ENCODE assay signal across 1 cellular context in the genomic region with DNA sequence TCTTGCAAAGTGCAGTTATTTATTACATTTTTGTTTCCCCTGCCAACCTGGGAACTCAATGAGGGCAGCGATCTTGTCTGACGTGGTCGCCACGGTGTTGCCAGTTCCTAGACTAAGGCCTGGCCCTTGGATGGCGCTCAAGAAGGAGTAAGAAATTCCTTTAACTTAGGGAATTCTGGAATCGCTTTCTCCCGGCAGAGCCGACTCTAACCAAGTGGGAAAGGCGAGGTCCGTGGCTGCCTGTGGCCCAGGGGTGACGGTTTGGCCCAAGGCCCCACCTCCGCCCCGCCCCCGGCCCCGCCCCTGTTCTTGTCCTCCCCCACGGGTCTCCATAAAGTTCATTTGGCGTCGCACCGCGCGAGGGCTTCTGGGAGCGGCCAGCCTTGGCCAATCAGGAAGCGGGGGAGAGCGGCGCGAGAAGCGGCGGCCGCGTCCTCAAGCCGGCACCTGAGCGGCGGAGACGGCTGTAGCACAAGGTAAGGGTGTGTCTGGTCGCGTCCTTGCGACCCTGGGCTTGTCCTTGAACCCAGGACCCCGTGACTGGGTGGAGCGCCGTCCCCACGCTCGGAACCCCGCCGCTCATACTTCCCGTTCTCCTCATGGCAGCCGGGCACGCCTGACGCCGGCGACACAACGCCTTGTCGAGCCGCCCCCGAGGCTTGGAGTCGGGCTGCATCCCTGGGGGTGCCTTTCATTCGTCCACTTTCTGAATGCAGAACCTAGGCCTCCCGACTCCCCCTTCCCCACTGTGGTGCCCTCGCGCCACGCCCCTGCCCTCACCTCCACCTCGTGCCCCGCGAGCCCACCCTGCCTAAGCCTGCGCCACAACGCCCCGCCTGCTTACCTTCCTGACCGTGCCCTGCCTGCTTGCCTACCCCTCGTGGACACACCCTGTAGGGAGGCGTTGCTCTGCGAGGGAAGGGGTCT.
TF ChIP-seq lines count a peak whose summit lies in the region.

A gene (plus strand): TSS at position 394 of the 927 bp plus-strand sequence. CDS start 18,119 bp downstream, outside the sequence.

TF ChIP-seq in K562, 482 proteins besides CTCF, POLR2A, EP300 and RAD21 (continued from another document and continues in another):
- TF ChIP-seq, protein P1, sequence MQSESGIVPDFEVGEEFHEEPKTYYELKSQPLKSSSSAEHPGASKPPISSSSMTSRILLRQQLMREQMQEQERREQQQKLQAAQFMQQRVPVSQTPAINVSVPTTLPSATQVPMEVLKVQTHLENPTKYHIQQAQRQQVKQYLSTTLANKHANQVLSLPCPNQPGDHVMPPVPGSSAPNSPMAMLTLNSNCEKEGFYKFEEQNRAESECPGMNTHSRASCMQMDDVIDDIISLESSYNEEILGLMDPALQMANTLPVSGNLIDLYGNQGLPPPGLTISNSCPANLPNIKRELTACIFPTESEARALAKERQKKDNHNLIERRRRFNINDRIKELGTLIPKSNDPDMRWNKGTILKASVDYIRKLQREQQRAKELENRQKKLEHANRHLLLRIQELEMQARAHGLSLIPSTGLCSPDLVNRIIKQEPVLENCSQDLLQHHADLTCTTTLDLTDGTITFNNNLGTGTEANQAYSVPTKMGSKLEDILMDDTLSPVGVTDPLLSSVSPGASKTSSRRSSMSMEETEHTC (IDR thresholded peaks at IDR 0.05) = peak; percentile 19; the same call in 1 of the 2 replicates
- TF ChIP-seq, protein P2, sequence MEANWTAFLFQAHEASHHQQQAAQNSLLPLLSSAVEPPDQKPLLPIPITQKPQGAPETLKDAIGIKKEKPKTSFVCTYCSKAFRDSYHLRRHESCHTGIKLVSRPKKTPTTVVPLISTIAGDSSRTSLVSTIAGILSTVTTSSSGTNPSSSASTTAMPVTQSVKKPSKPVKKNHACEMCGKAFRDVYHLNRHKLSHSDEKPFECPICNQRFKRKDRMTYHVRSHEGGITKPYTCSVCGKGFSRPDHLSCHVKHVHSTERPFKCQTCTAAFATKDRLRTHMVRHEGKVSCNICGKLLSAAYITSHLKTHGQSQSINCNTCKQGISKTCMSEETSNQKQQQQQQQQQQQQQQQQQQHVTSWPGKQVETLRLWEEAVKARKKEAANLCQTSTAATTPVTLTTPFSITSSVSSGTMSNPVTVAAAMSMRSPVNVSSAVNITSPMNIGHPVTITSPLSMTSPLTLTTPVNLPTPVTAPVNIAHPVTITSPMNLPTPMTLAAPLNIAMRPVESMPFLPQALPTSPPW (CRISPR knock-in tag; IDR thresholded peaks at IDR 0.05) = peak; percentile 84
- TF ChIP-seq GATA2 (CRISPR knock-in tag; IDR thresholded peaks at IDR 0.05) = no peak
- peak; percentile 71 for TF ChIP-seq ESRRA (IDR thresholded peaks at IDR 0.05; ENCODE audit: borderline replicate concordance, low read depth)
- TF ChIP-seq, protein P3, sequence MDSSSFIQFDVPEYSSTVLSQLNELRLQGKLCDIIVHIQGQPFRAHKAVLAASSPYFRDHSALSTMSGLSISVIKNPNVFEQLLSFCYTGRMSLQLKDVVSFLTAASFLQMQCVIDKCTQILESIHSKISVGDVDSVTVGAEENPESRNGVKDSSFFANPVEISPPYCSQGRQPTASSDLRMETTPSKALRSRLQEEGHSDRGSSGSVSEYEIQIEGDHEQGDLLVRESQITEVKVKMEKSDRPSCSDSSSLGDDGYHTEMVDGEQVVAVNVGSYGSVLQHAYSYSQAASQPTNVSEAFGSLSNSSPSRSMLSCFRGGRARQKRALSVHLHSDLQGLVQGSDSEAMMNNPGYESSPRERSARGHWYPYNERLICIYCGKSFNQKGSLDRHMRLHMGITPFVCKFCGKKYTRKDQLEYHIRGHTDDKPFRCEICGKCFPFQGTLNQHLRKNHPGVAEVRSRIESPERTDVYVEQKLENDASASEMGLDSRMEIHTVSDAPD (CRISPR knock-in tag; IDR thresholded peaks at IDR 0.05) = no peak
- TF ChIP-seq ZNF766 (CRISPR knock-in tag; conservative IDR thresholded peaks at IDR 0.05) = 0 out of 2 replicates have a peak, but pooled peaks have one; percentile 21
- TF ChIP-seq, protein P4, sequence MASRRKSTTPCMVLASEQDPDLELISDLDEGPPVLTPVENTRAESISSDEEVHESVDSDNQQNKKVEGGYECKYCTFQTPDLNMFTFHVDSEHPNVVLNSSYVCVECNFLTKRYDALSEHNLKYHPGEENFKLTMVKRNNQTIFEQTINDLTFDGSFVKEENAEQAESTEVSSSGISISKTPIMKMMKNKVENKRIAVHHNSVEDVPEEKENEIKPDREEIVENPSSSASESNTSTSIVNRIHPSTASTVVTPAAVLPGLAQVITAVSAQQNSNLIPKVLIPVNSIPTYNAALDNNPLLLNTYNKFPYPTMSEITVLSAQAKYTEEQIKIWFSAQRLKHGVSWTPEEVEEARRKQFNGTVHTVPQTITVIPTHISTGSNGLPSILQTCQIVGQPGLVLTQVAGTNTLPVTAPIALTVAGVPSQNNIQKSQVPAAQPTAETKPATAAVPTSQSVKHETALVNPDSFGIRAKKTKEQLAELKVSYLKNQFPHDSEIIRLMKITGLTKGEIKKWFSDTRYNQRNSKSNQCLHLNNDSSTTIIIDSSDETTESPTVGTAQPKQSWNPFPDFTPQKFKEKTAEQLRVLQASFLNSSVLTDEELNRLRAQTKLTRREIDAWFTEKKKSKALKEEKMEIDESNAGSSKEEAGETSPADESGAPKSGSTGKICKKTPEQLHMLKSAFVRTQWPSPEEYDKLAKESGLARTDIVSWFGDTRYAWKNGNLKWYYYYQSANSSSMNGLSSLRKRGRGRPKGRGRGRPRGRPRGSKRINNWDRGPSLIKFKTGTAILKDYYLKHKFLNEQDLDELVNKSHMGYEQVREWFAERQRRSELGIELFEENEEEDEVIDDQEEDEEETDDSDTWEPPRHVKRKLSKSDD (conservative IDR thresholded peaks at IDR 0.05; ENCODE audit: low read length) = no peak
- 0 out of 2 replicates have a peak, but pooled peaks have one; percentile 10 for TF ChIP-seq HIVEP1 (CRISPR knock-in tag; IDR thresholded peaks at IDR 0.05)
- no peak for TF ChIP-seq COPS2 (conservative IDR thresholded peaks at IDR 0.05)
- no peak for TF ChIP-seq FOXA3 (CRISPR knock-in tag; conservative IDR thresholded peaks at IDR 0.05 in 1 of 2, IDR thresholded peaks at IDR 0.05 in 1 of 2)
- TF ChIP-seq CBX3 (IDR thresholded peaks at IDR 0.05; ENCODE audit: borderline replicate concordance in 1 of 2, low read length in 2 of 2) = no peak
- no peak for TF ChIP-seq XRCC4 (IDR thresholded peaks at IDR 0.05; ENCODE audit: extremely low read depth, insufficient read depth, insufficient read length)
- TF ChIP-seq TAF15 (IDR thresholded peaks at IDR 0.05; ENCODE audit: low read depth, low read length) = no peak
- TF ChIP-seq NONO (IDR thresholded peaks at IDR 0.05; ENCODE audit: low read depth in 2 of 2, low read length in 1 of 2) = no peak
- 0 out of 2 replicates have a peak, but pooled peaks have one; percentile 68 for TF ChIP-seq GTF2E2 (tag; IDR thresholded peaks at IDR 0.05)
- TF ChIP-seq HMG20A (CRISPR knock-in tag; conservative IDR thresholded peaks at IDR 0.05) = no peak
- TF ChIP-seq PPARD (CRISPR knock-in tag; IDR thresholded peaks at IDR 0.05) = no peak
- TF ChIP-seq, protein P5, sequence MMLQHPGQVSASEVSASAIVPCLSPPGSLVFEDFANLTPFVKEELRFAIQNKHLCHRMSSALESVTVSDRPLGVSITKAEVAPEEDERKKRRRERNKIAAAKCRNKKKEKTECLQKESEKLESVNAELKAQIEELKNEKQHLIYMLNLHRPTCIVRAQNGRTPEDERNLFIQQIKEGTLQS (IDR thresholded peaks at IDR 0.05) = no peak
- TF ChIP-seq, protein P5 (CRISPR knock-in tag; conservative IDR thresholded peaks at IDR 0.05) = no peak
- no peak for TF ChIP-seq ARHGAP35 (IDR thresholded peaks at IDR 0.05; ENCODE audit: partially characterized antibody)
- TF ChIP-seq OTX1 (CRISPR knock-in tag; IDR thresholded peaks at IDR 0.05) = no peak
- no peak for TF ChIP-seq ZNF764 (CRISPR knock-in tag; IDR thresholded peaks at IDR 0.05; ENCODE audit: low read depth)
- TF ChIP-seq SREBF1 (IDR thresholded peaks at IDR 0.05; ENCODE audit: borderline replicate concordance, low read depth, low read length) = no peak
- no peak for TF ChIP-seq SMARCA5 (IDR thresholded peaks at IDR 0.05)
- TF ChIP-seq IRF2 (CRISPR knock-in tag; IDR thresholded peaks at IDR 0.05) = no peak
- TF ChIP-seq ZNF586 (CRISPR knock-in tag; conservative IDR thresholded peaks at IDR 0.05) = no peak
- TF ChIP-seq ZKSCAN8 (CRISPR knock-in tag; IDR thresholded peaks at IDR 0.05) = no peak
- TF ChIP-seq, protein P6, sequence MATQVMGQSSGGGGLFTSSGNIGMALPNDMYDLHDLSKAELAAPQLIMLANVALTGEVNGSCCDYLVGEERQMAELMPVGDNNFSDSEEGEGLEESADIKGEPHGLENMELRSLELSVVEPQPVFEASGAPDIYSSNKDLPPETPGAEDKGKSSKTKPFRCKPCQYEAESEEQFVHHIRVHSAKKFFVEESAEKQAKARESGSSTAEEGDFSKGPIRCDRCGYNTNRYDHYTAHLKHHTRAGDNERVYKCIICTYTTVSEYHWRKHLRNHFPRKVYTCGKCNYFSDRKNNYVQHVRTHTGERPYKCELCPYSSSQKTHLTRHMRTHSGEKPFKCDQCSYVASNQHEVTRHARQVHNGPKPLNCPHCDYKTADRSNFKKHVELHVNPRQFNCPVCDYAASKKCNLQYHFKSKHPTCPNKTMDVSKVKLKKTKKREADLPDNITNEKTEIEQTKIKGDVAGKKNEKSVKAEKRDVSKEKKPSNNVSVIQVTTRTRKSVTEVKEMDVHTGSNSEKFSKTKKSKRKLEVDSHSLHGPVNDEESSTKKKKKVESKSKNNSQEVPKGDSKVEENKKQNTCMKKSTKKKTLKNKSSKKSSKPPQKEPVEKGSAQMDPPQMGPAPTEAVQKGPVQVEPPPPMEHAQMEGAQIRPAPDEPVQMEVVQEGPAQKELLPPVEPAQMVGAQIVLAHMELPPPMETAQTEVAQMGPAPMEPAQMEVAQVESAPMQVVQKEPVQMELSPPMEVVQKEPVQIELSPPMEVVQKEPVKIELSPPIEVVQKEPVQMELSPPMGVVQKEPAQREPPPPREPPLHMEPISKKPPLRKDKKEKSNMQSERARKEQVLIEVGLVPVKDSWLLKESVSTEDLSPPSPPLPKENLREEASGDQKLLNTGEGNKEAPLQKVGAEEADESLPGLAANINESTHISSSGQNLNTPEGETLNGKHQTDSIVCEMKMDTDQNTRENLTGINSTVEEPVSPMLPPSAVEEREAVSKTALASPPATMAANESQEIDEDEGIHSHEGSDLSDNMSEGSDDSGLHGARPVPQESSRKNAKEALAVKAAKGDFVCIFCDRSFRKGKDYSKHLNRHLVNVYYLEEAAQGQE (CRISPR knock-in tag; IDR thresholded peaks at IDR 0.05; ENCODE audit: low read depth) = no peak
- no peak for TF ChIP-seq ZNF239 (CRISPR knock-in tag; IDR thresholded peaks at IDR 0.05)
- TF ChIP-seq, protein P7, sequence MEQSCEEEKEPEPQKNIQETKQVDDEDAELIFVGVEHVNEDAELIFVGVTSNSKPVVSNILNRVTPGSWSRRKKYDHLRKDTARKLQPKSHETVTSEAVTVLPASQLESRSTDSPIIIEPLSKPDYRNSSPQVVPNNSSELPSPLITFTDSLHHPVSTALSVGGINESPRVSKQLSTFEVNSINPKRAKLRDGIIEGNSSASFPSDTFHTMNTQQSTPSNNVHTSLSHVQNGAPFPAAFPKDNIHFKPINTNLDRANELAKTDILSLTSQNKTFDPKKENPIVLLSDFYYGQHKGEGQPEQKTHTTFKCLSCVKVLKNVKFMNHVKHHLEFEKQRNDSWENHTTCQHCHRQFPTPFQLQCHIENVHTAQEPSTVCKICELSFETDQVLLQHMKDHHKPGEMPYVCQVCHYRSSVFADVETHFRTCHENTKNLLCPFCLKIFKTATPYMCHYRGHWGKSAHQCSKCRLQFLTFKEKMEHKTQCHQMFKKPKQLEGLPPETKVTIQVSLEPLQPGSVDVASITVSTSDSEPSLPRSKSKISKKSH (CRISPR knock-in tag; IDR thresholded peaks at IDR 0.05) = no peak
- peak; percentile 93 for TF ChIP-seq CXXC5 (CRISPR knock-in tag; IDR thresholded peaks at IDR 0.05)
- TF ChIP-seq SIRT6 (IDR thresholded peaks at IDR 0.05; ENCODE audit: low read depth, low read length) = no peak
- TF ChIP-seq, protein P8, sequence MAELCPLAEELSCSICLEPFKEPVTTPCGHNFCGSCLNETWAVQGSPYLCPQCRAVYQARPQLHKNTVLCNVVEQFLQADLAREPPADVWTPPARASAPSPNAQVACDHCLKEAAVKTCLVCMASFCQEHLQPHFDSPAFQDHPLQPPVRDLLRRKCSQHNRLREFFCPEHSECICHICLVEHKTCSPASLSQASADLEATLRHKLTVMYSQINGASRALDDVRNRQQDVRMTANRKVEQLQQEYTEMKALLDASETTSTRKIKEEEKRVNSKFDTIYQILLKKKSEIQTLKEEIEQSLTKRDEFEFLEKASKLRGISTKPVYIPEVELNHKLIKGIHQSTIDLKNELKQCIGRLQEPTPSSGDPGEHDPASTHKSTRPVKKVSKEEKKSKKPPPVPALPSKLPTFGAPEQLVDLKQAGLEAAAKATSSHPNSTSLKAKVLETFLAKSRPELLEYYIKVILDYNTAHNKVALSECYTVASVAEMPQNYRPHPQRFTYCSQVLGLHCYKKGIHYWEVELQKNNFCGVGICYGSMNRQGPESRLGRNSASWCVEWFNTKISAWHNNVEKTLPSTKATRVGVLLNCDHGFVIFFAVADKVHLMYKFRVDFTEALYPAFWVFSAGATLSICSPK (IDR thresholded peaks at IDR 0.05; ENCODE audit: borderline replicate concordance) = no peak
- TF ChIP-seq HNRNPUL1 (IDR thresholded peaks at IDR 0.05; ENCODE audit: low read length) = no peak
- no peak for TF ChIP-seq TGIF2 (CRISPR knock-in tag; IDR thresholded peaks at IDR 0.05)
- no peak for TF ChIP-seq RBM39 (optimal IDR thresholded peaks at IDR 0.05; ENCODE audit: low read depth, low read length)
- TF ChIP-seq NFIC (IDR thresholded peaks at IDR 0.05) = no peak
- TF ChIP-seq, protein P9, sequence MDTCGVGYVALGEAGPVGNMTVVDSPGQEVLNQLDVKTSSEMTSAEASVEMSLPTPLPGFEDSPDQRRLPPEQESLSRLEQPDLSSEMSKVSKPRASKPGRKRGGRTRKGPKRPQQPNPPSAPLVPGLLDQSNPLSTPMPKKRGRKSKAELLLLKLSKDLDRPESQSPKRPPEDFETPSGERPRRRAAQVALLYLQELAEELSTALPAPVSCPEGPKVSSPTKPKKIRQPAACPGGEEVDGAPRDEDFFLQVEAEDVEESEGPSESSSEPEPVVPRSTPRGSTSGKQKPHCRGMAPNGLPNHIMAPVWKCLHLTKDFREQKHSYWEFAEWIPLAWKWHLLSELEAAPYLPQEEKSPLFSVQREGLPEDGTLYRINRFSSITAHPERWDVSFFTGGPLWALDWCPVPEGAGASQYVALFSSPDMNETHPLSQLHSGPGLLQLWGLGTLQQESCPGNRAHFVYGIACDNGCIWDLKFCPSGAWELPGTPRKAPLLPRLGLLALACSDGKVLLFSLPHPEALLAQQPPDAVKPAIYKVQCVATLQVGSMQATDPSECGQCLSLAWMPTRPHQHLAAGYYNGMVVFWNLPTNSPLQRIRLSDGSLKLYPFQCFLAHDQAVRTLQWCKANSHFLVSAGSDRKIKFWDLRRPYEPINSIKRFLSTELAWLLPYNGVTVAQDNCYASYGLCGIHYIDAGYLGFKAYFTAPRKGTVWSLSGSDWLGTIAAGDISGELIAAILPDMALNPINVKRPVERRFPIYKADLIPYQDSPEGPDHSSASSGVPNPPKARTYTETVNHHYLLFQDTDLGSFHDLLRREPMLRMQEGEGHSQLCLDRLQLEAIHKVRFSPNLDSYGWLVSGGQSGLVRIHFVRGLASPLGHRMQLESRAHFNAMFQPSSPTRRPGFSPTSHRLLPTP (IDR thresholded peaks at IDR 0.05; ENCODE audit: borderline replicate concordance, extremely low read depth, insufficient read length) = no peak
- no peak for TF ChIP-seq HEY1 (CRISPR knock-in tag; IDR thresholded peaks at IDR 0.05; ENCODE audit: borderline replicate concordance)
- no peak for TF ChIP-seq TEAD2 (tag; IDR thresholded peaks at IDR 0.05)
